Comparison of ENCODE assay signal across 9 cellular contexts in genomic region chr6:31795616-31796298, GRCh38. TPM values are rescaled to one million over a fixed set of nuclear protein-coding genes. Genes with fewer than 3 reads are reported as not detected.
DNase-seq lines count a peak whose midpoint lies in the region; ATAC-seq, FAIRE-seq and TF ChIP-seq lines count a peak whose summit lies in the region.
"Had no signal": no experiment of that assay in that cellular context is flagged by ENCODE, and none has a peak within 500 bp of the region (broad histone marks: within the 10 kb centered on the region; RNA-seq: fewer than 3 reads in every experiment).

TSS of gene VARS1 (minus strand) at chr6:31795752. CDS start at chr6:31795217, 535 bp downstream.

- H3K36me3 Mint-ChIP-seq in WTC11: peaks cover 20% of the 10 kb centered on the region

- peaks cover 13% of the 10 kb centered on the region for H3K36me3 ChIP-seq in bronchial epithelial cell (ENCODE audit: control insufficient read depth, insufficient read depth, low read length)

- peak within 1 kb of the TSS; percentile 95 for H3K4me3 ChIP-seq in bronchial epithelial cell (ENCODE audit: low read depth, low read length)

- ATAC-seq in GM18519 (IDR thresholded peaks at IDR 0.05; ENCODE audit: low FRiP score, unreplicated experiment) (peak; percentile 61), HG03103 (IDR thresholded peaks at IDR 0.05; ENCODE audit: low read depth, unreplicated experiment) (peak; percentile 63), WTC11 (peak; percentile 84)

- POLR2A ChIA-PET in WTC11 (lab: Charles Lee): interaction anchor here (0.5 to 2.6 kb wide), 6 partner anchors 19 to 43 kb away, joined by 3 to 18 read pairs (median 6); partner anchors contain the start of genes HSPA1A, HSPA1B and HSPA1L

- no peak for FAIRE-seq in bronchial epithelial cell (lab: Jason Lieb, UNC)
- FAIRE-seq: G401.6 had no signal

- H3K4me3 Mint-ChIP-seq in WTC11: peak within 1 kb of the TSS; percentile 99

- peaks cover 9% of the 10 kb centered on the region for H3K4me1 Mint-ChIP-seq in WTC11

- H3K27me3 Mint-ChIP-seq in WTC11 (ENCODE audit: low read depth): no peaks in the 10 kb centered on the region

- CTCF ChIA-PET in WTC11 (lab: Charles Lee): interaction anchor here (0.6 to 2.5 kb wide), 28 partner anchors 9 to 156 kb away, joined by 3 to 30 read pairs (median 4); partner anchors contain the start of genes ABHD16A, C6orf47, DDAH2 and HSPA1A

- peak; percentile 93 for TF ChIP-seq CTCF in 22Rv1 (IDR thresholded peaks at IDR 0.05)
- TF ChIP-seq CTCF in WTC11 (IDR thresholded peaks at IDR 0.05): peak; percentile 57
- peak; percentile 89 for TF ChIP-seq CTCF in bronchial epithelial cell (IDR thresholded peaks at IDR 0.05; ENCODE audit: insufficient read depth, low read length, severe bottlenecking)

- H3K27ac Mint-ChIP-seq in WTC11: peak within 1 kb of the TSS; percentile 97

- DNase-seq in NCI-H2227 (lab: John Stamatoyannopoulos, UW; ENCODE audit: unreplicated experiment): peak; percentile 93
- DNase-seq in WTC11 (ENCODE audit: low spot score): peak; percentile 96
- peak; percentile 77 for DNase-seq in bronchial epithelial cell (ENCODE audit: low read depth)
- DNase-seq in iris pigment epithelial cell (ENCODE audit: low read depth): peak; percentile 87
- peak; percentile 79 for DNase-seq in stimulated activated CD4-positive, alpha-beta T cell treated with anti-CD3 and anti-CD28 coated beads, Interleukin-12 subunit alpha, Interleukin-12 subunit beta, amount 100 ng/mL, for 4 hours

- H3K9me3 Mint-ChIP-seq in WTC11: no peaks in the 10 kb centered on the region

- peak within 1 kb of the TSS; percentile 88 for H3K27ac ChIP-seq in 22Rv1

- H3K27me3 ChIP-seq in bronchial epithelial cell (ENCODE audit: control insufficient read depth, insufficient read depth, low read length): no peaks in the 10 kb centered on the region

TF ChIP-seq in WTC11, 78 proteins besides CTCF, POLR2A, EP300 and RAD21 (continues in another document):
- no peak for TF ChIP-seq GRHL2 (CRISPR knock-in tag; IDR thresholded peaks at IDR 0.05; ENCODE audit: insufficient replicate concordance, severe bottlenecking)
- TF ChIP-seq FOXP1 (CRISPR knock-in tag; IDR thresholded peaks at IDR 0.05; ENCODE audit: borderline replicate concordance): peak; percentile 82; the same call in 1 of the 2 replicates
- TF ChIP-seq ZNF219 (CRISPR knock-in tag; IDR thresholded peaks at IDR 0.05; ENCODE audit: borderline replicate concordance): no peak
- TF ChIP-seq EMX1 (CRISPR knock-in tag; IDR thresholded peaks at IDR 0.05): peak; percentile 77
- no peak for TF ChIP-seq ATF2 (CRISPR knock-in tag; IDR thresholded peaks at IDR 0.05; ENCODE audit: borderline replicate concordance, low read depth)
- TF ChIP-seq ZNF317 (CRISPR knock-in tag; IDR thresholded peaks at IDR 0.05; ENCODE audit: borderline replicate concordance, low read depth): no peak
- TF ChIP-seq STAT6 (CRISPR knock-in tag; conservative IDR thresholded peaks at IDR 0.05; ENCODE audit: low read depth): no peak
- no peak for TF ChIP-seq FOXJ3 (CRISPR knock-in tag; IDR thresholded peaks at IDR 0.05; ENCODE audit: borderline replicate concordance)
- no peak for TF ChIP-seq ZNF396 (CRISPR knock-in tag; IDR thresholded peaks at IDR 0.05; ENCODE audit: borderline replicate concordance)
- peak; percentile 87 for TF ChIP-seq PRRX2 (CRISPR knock-in tag; IDR thresholded peaks at IDR 0.05)
- no peak for TF ChIP-seq TP53 (CRISPR knock-in tag; IDR thresholded peaks at IDR 0.05)
- TF ChIP-seq NR2C2 (CRISPR knock-in tag; IDR thresholded peaks at IDR 0.05): no peak
- no peak for TF ChIP-seq ZNF121 (CRISPR knock-in tag; IDR thresholded peaks at IDR 0.05)
- 0 out of 2 replicates have a peak, but pooled peaks have one; percentile 81 for TF ChIP-seq RORB (CRISPR knock-in tag; IDR thresholded peaks at IDR 0.05)
- no peak for TF ChIP-seq JAZF1 (CRISPR knock-in tag; IDR thresholded peaks at IDR 0.05)
- no peak for TF ChIP-seq ATF6 (CRISPR knock-in tag; IDR thresholded peaks at IDR 0.05)
- TF ChIP-seq HMGXB4 (CRISPR knock-in tag; IDR thresholded peaks at IDR 0.05): peak; percentile 95
- no peak for TF ChIP-seq ZNF281 (CRISPR knock-in tag; IDR thresholded peaks at IDR 0.05)
- TF ChIP-seq ZNF416 (CRISPR knock-in tag; IDR thresholded peaks at IDR 0.05): peak; percentile 84; the same call in 1 of the 2 replicates
- TF ChIP-seq CBFB (CRISPR knock-in tag; IDR thresholded peaks at IDR 0.05; ENCODE audit: low read depth): no peak

RNA-seq across cellular contexts. Expression of gene VARS1, which starts in this region (rescaled TPM):
- total RNA-seq in WTC11 (2021) (147 to 177 TPM (median 161 TPM) in 3 replicates), bronchial epithelial cell (40.8 and 53.2 TPM in 2 replicates)

Comparison
In these comparisons a context has a peak if more than half of its experiments do, and no peak if none do; other contexts are left out.
1. Peak in every context shown above with its lines: DNase-seq, ATAC-seq, H3K4me3 ChIP-seq and H3K27ac ChIP-seq.